ENCODE assay signal across 10 cellular contexts in genomic region chr11:116929393-116930090, GRCh38.
DNase-seq lines count a peak whose midpoint lies in the region; ATAC-seq, FAIRE-seq and TF ChIP-seq lines count a peak whose summit lies in the region.
"Had no signal": no experiment of that assay in that cellular context is flagged by ENCODE, and none has a peak within 500 bp of the region (broad histone marks: within the 10 kb centered on the region; RNA-seq: fewer than 3 reads in every experiment).

No MANE protein-coding gene starts in this region.

- intact Hi-C loops in kidney (cut with DNase I) = no loop called here

- no peaks in the 10 kb centered on the region for H3K79me2 ChIP-seq in astrocyte (ENCODE audit: insufficient read depth, low read length)

- TF ChIP-seq CTCF in astrocyte (IDR thresholded peaks at IDR 0.05; ENCODE audit: insufficient read depth, low read depth, low read length) = no peak
- no peak for TF ChIP-seq CTCF in kidney (IDR thresholded peaks at IDR 0.05; ENCODE audit: borderline replicate concordance, extremely low read depth, insufficient read depth)
- no peak for TF ChIP-seq CTCF in thoracic aorta (IDR thresholded peaks at IDR 0.05)

- no peaks in the 10 kb centered on the region for H3K27me3 ChIP-seq in astrocyte (ENCODE audit: insufficient read depth, low read length)
- H3K27me3 ChIP-seq in thoracic aorta (replicated peaks; ENCODE audit: insufficient read depth) = no peaks in the 10 kb centered on the region

- FAIRE-seq in astrocyte (lab: Jason Lieb, UNC) = no peak
- FAIRE-seq in kidney (lab: Jason Lieb, UNC) = no peak

- peak overlapping the region; percentile 53 for H3K4me2 ChIP-seq in astrocyte (ENCODE audit: low read length)

- no peaks in the 10 kb centered on the region for H3K27me3 Mint-ChIP-seq in activated T-cell treated with anti-CD3 and anti-CD28 coated beads, Interleukin-2, amount 50 U/mL, for 72 hours (ENCODE audit: low read depth)
- no peaks in the 10 kb centered on the region for H3K27me3 Mint-ChIP-seq in astrocyte (ENCODE audit: low read depth, unreplicated experiment)

- no peak overlapping the region for H2AFZ ChIP-seq in astrocyte (ENCODE audit: low read depth, low read length)

- DNase-seq in activated T-cell treated with anti-CD3 and anti-CD28 coated beads, Interleukin-2, amount 50 U/mL, for 72 hours = no peak
- no peak for DNase-seq in activated T-cell treated with anti-CD3 and anti-CD28 coated beads, Interleukin-2, amount 50 U/mL, for 1 hour
- peak; percentile 21 for DNase-seq in astrocyte (ENCODE audit: low read depth)
- no peak for DNase-seq in kidney
- no peak for DNase-seq in thoracic aorta (ENCODE audit: low spot score)
- DNase-seq in SHP77 (lab: John Stamatoyannopoulos, UW) = no peak
- DNase-seq in DMS53 treated with DMSO at 0.1 percent for 48 hours (lab: John Stamatoyannopoulos, UW; ENCODE audit: unreplicated experiment) = no peak
- DNase-seq: activated CD4-positive, CD25-positive, alpha-beta regulatory T cell treated with anti-CD3 and anti-CD28 coated beads, Interleukin-2, amount 50 U/mL, for 72 hours; NCI-H524 had no signal

- H4K20me1 ChIP-seq in astrocyte (ENCODE audit: insufficient read depth, low read length) = peaks cover 5% of the 10 kb centered on the region

- H3K4me1 ChIP-seq in astrocyte (ENCODE audit: insufficient read depth, low read length) = peaks cover 3% of the 10 kb centered on the region
- peaks cover 8 to 12% of the 10 kb centered on the region in 2 donors for H3K4me1 ChIP-seq in kidney (ENCODE audit: control insufficient read depth in 1 of 2, insufficient read depth in 1 of 2, low read depth in 1 of 2, low read length in 2 of 2)
- H3K4me1 ChIP-seq in thoracic aorta (ENCODE audit: control insufficient read depth in 1 of 2, low read depth in 2 of 2) = peaks cover 29 to 35% of the 10 kb centered on the region in 2 donors

- H3K9ac ChIP-seq in astrocyte (ENCODE audit: low read length) (no peak overlapping the region), kidney (ENCODE audit: low read length in 2 of 2) (peak overlapping the region in 1 of 2 donors; percentile 4)

- H3K27ac Mint-ChIP-seq in activated T-cell treated with anti-CD3 and anti-CD28 coated beads, Interleukin-2, amount 50 U/mL, for 72 hours = peak overlapping the region; percentile 47
- peak overlapping the region; percentile 29 for H3K27ac Mint-ChIP-seq in astrocyte (ENCODE audit: unreplicated experiment)

- H3K9me3 Mint-ChIP-seq in activated T-cell treated with anti-CD3 and anti-CD28 coated beads, Interleukin-2, amount 50 U/mL, for 72 hours = peaks cover 4 to 6% of the 10 kb centered on the region in 2 donors
- H3K9me3 Mint-ChIP-seq in astrocyte (ENCODE audit: unreplicated experiment) = no peaks in the 10 kb centered on the region

- peaks cover 80% of the 10 kb centered on the region for H3K4me1 Mint-ChIP-seq in activated T-cell treated with anti-CD3 and anti-CD28 coated beads, Interleukin-2, amount 50 U/mL, for 72 hours (ENCODE audit: low read depth)
- peaks cover 27% of the 10 kb centered on the region for H3K4me1 Mint-ChIP-seq in astrocyte (ENCODE audit: low read depth, unreplicated experiment)

- H3K36me3 Mint-ChIP-seq in activated T-cell treated with anti-CD3 and anti-CD28 coated beads, Interleukin-2, amount 50 U/mL, for 72 hours (ENCODE audit: insufficient read depth in 2 of 2) = peaks cover 7 to 12% of the 10 kb centered on the region in 2 donors
- peaks cover 7% of the 10 kb centered on the region for H3K36me3 Mint-ChIP-seq in astrocyte (ENCODE audit: low read depth, unreplicated experiment)

- H3K4me3 Mint-ChIP-seq in activated T-cell treated with anti-CD3 and anti-CD28 coated beads, Interleukin-2, amount 50 U/mL, for 72 hours = peak overlapping the region; percentile 68 to 88
- H3K4me3 Mint-ChIP-seq in astrocyte (ENCODE audit: unreplicated experiment) = no peak overlapping the region

- H3K27ac ChIP-seq in astrocyte (ENCODE audit: low read depth, low read length) (no peak overlapping the region), kidney (ENCODE audit: low read depth in 2 of 2, low read length in 2 of 2) (no peak overlapping the region), thoracic aorta (peak overlapping the region in 1 of 2 donors; percentile 2)

- ATAC-seq in activated T-cell treated with anti-CD3 and anti-CD28 coated beads, Interleukin-2, amount 50 U/mL, for 72 hours (replicated peaks in 1 of 2) = no peak
- ATAC-seq in thoracic aorta (ENCODE audit: insufficient number of reproducible peaks, low FRiP score, low read depth) = no peak
- no peak for ATAC-seq in GM21717 (IDR thresholded peaks at IDR 0.05; ENCODE audit: unreplicated experiment)

- H3K36me3 ChIP-seq in astrocyte (ENCODE audit: insufficient read depth, low read length) = no peaks in the 10 kb centered on the region
- H3K36me3 ChIP-seq in kidney (ENCODE audit: control insufficient read depth in 1 of 2, insufficient read depth in 2 of 2, low read length in 2 of 2) = peaks cover 0 to 10% of the 10 kb centered on the region in 2 donors
- no peaks in the 10 kb centered on the region for H3K36me3 ChIP-seq in thoracic aorta

- H3K9me3 ChIP-seq in astrocyte (ENCODE audit: insufficient read depth, low read depth, low read length) (no peaks in the 10 kb centered on the region), kidney (ENCODE audit: control insufficient read depth in 1 of 2, low read length in 2 of 2) (no peaks in the 10 kb centered on the region), thoracic aorta (no peaks in the 10 kb centered on the region)

- H3K4me3 ChIP-seq in astrocyte (ENCODE audit: insufficient read depth, low read depth, low read length) = no peak overlapping the region
- peak overlapping the region; percentile 3 to 40 for H3K4me3 ChIP-seq in kidney (ENCODE audit: low read length in 2 of 2)
- H3K4me3 ChIP-seq in thoracic aorta = peak overlapping the region; percentile 51
